22 cellular contexts compared by ENCODE assay signal in the genomic region with DNA sequence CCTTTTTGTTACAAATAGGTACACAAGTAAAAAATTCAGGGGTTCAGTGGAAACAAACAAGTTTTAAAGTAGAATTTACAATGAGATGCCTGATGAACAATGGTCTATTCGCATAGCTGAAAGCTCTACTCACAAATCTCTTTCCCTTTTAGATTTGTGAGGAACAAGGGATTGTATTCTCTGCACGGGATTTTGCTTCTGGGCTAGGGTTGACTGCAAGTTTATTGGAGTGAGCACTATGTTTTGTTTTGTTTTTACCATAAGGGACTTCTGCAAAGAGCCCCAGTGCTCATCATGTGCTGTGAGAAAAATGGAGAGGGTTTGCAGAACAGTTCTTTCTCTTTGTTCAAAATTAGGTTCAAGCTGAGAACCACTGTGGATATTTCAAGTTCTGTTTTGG.
DNase-seq lines count a peak whose midpoint lies in the region; ATAC-seq, FAIRE-seq and TF ChIP-seq lines count a peak whose summit lies in the region.
"Had no signal": no experiment of that assay in that cellular context is flagged by ENCODE, and none has a peak within 500 bp of the region (broad histone marks: within the 10 kb centered on the region; RNA-seq: fewer than 3 reads in every experiment).

No MANE protein-coding gene starts in this region.

- H3K4me1 ChIP-seq in esophagus muscularis mucosa = peaks cover 15 to 26% (median 19%) of the 10 kb centered on the region in 4 donors
- no peaks in the 10 kb centered on the region for H3K4me1 ChIP-seq in foreskin keratinocyte
- H3K4me1 ChIP-seq: Caco-2 had no signal

- TF ChIP-seq CTCF in esophagus muscularis mucosa (IDR thresholded peaks at IDR 0.05) = no peak
- no peak for TF ChIP-seq CTCF in neural crest cell (conservative IDR thresholded peaks at IDR 0.05)
- no peak for TF ChIP-seq CTCF in type B pancreatic cell (conservative IDR thresholded peaks at IDR 0.05)
- TF ChIP-seq CTCF in foreskin keratinocyte (conservative IDR thresholded peaks at IDR 0.05) = no peak

- H3K36me3 ChIP-seq in esophagus muscularis mucosa = no peaks in the 10 kb centered on the region

- no peaks in the 10 kb centered on the region for H3K9me3 ChIP-seq in esophagus muscularis mucosa
- H3K9me3 ChIP-seq: Caco-2 had no signal

- no peak overlapping the region for H3K4me3 Mint-ChIP-seq in activated naive CD4-positive, alpha-beta T cell treated with anti-CD3 and anti-CD28 coated beads, Interleukin-2, amount 50 U/mL, for 24 hours
- peak overlapping the region; percentile 33 for H3K4me3 Mint-ChIP-seq in neural crest cell
- peak overlapping the region; percentile 27 for H3K4me3 Mint-ChIP-seq in type B pancreatic cell
- H3K4me3 Mint-ChIP-seq: H9 had no signal

- peak overlapping the region; percentile 62 for H3K27ac Mint-ChIP-seq in activated naive CD4-positive, alpha-beta T cell treated with anti-CD3 and anti-CD28 coated beads, Interleukin-2, amount 50 U/mL, for 24 hours
- H3K27ac Mint-ChIP-seq in neural crest cell (ENCODE audit: unreplicated experiment) (peak overlapping the region; percentile 87), type B pancreatic cell (no peak overlapping the region)
- H3K27ac Mint-ChIP-seq: CD4-positive, CD25-positive, alpha-beta regulatory T cell had no signal

- ATAC-seq in foreskin keratinocyte = no peak
- ATAC-seq: Panc1 had no signal

- DNase-seq in activated naive CD4-positive, alpha-beta T cell treated with anti-CD3 and anti-CD28 coated beads, Interleukin-2, amount 50 U/mL, for 16 hours = no peak
- DNase-seq in esophagus muscularis mucosa (ENCODE audit: extremely low spot score) (peak; percentile 34), neural crest cell (ENCODE audit: low read depth, low spot score) (no peak), type B pancreatic cell (ENCODE audit: extremely low spot score, unreplicated experiment) (no peak), ureter (ENCODE audit: low spot score) (no peak), foreskin keratinocyte (no peak), urothelium cell line (ENCODE audit: low spot score) (no peak)
- DNase-seq: AML-193; Caco-2; CD4-positive, CD25-positive, alpha-beta regulatory T cell; DMS153; GDM1; H9; KBM-7; NCI-H1105 treated with DMSO at 0.1 percent for 48 hours; NCI-H1694; NCI-H2081 treated with DMSO at 0.1 percent for 48 hours; NCI-H446 treated with DMSO at 0.1 percent for 48 hours; NCI-H69 had no signal

- H3K4me3 ChIP-seq in esophagus muscularis mucosa = no peak overlapping the region

- no peaks in the 10 kb centered on the region for H3K36me3 Mint-ChIP-seq in activated naive CD4-positive, alpha-beta T cell treated with anti-CD3 and anti-CD28 coated beads, Interleukin-2, amount 50 U/mL, for 24 hours
- peaks cover 7% of the 10 kb centered on the region for H3K36me3 Mint-ChIP-seq in neural crest cell (ENCODE audit: low read depth)
- peaks cover 3% of the 10 kb centered on the region for H3K36me3 Mint-ChIP-seq in type B pancreatic cell

- no peaks in the 10 kb centered on the region for H3K27me3 ChIP-seq in esophagus muscularis mucosa
- no peaks in the 10 kb centered on the region for H3K27me3 ChIP-seq in foreskin keratinocyte

- no peaks in the 10 kb centered on the region for H3K9me3 Mint-ChIP-seq in activated naive CD4-positive, alpha-beta T cell treated with anti-CD3 and anti-CD28 coated beads, Interleukin-2, amount 50 U/mL, for 24 hours
- H3K9me3 Mint-ChIP-seq in neural crest cell = peaks cover 3% of the 10 kb centered on the region
- H3K9me3 Mint-ChIP-seq in type B pancreatic cell = no peaks in the 10 kb centered on the region

- 75% methylated on average over 2 of the region's 2 CpGs for WGBS in esophagus muscularis mucosa

- H3K27me3 Mint-ChIP-seq in activated naive CD4-positive, alpha-beta T cell treated with anti-CD3 and anti-CD28 coated beads, Interleukin-2, amount 50 U/mL, for 24 hours = peaks cover 8% of the 10 kb centered on the region
- H3K27me3 Mint-ChIP-seq in neural crest cell (ENCODE audit: low read depth) (no peaks in the 10 kb centered on the region), type B pancreatic cell (no peaks in the 10 kb centered on the region)

- no peak for TF ChIP-seq EP300 in esophagus muscularis mucosa (IDR thresholded peaks at IDR 0.05)

- intact Hi-C loops in esophagus muscularis mucosa (cut with DNase I) = no loop called here

- H3K27ac ChIP-seq in esophagus muscularis mucosa (replicated peaks in 1 of 4) (no peak overlapping the region), foreskin keratinocyte (no peak overlapping the region)
- H3K27ac ChIP-seq: 22Rv1 had no signal

- TF ChIP-seq POLR2A in esophagus muscularis mucosa (IDR thresholded peaks at IDR 0.05; ENCODE audit: low read depth) = no peak

- peaks cover 6% of the 10 kb centered on the region for H3K4me1 Mint-ChIP-seq in activated naive CD4-positive, alpha-beta T cell treated with anti-CD3 and anti-CD28 coated beads, Interleukin-2, amount 50 U/mL, for 24 hours
- H3K4me1 Mint-ChIP-seq in neural crest cell (peaks cover 85% of the 10 kb centered on the region), type B pancreatic cell (ENCODE audit: unreplicated experiment) (peaks cover 21% of the 10 kb centered on the region)

- FAIRE-seq in urothelium cell line (lab: Jason Lieb, UNC) = no peak
